20 cellular contexts compared by ENCODE assay signal in the genomic region with DNA sequence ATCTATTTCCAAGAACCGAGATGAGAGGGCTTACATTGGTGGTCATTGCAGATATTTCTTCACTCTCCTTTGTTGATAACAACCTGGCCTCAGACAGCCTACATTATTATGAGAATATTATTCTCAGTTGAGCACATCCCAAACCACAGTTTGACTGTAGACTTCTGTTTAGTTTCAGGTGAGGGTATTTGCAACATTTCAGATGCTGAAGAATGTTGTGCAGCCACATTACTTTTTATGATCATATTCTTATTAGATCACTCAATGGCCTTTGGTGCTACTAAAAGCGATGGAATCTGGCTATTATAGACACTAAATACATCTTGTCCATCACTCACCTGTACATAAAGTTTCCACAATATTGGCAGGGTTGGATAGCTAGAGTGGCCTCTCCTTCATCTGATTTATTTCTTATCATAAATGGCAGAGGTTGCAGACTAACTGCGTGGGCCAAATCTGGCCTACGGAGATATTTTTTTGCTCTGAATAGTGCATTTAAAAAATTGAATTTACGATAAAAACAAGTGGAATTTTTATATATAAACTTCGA. TPM values are rescaled to one million over a fixed set of nuclear protein-coding genes. Genes with fewer than 3 reads are reported as not detected.
DNase-seq lines count a peak whose midpoint lies in the region; ATAC-seq and TF ChIP-seq lines count a peak whose summit lies in the region.
"Had no signal": no experiment of that assay in that cellular context is flagged by ENCODE, and none has a peak within 500 bp of the region (broad histone marks: within the 10 kb centered on the region; RNA-seq: fewer than 3 reads in every experiment).

No MANE protein-coding gene starts in this region.

- H3K9me2 ChIP-seq in GM23248 (ENCODE audit: insufficient read depth), result no peaks in the 10 kb centered on the region

- no peaks in the 10 kb centered on the region for H3K36me3 ChIP-seq in GM23248 (ENCODE audit: low read depth)
- H3K36me3 ChIP-seq in brain microvascular endothelial cell (replicated peaks), result no peaks in the 10 kb centered on the region
- H3K36me3 ChIP-seq in naive thymus-derived CD4-positive, alpha-beta T cell (ENCODE audit: control insufficient read depth in 2 of 3, insufficient read depth in 3 of 3, low read length in 3 of 3), result peaks cover 0 to 27% (median 10%) of the 10 kb centered on the region in 3 experiments
- H3K36me3 ChIP-seq: upper lobe of left lung, WERI-Rb-1 had no signal

- in situ Hi-C loops in GM23248 (cut with MboI), result no loop called here
- in situ Hi-C loops in brain microvascular endothelial cell (cut with HindIII; ENCODE audit: low pct_ligation_motif_present, low sequenced_read_pairs), result no loop called here

- CTCF ChIA-PET in AG04450 (lab: Charles Lee), result interaction anchor here (6.4 kb wide), 1 partner anchor 20 kb away, joined by 55 read pairs; no protein-coding TSS in a partner anchor
- CTCF ChIA-PET in naive thymus-derived CD4-positive, alpha-beta T cell (lab: Charles Lee), result interaction anchor here (1.2 kb wide), 1 partner anchor 25 kb away, joined by 4 read pairs; no protein-coding TSS in a partner anchor

- peaks cover 0 to 3% (median 0%) of the 10 kb centered on the region in 11 donors for H3K9me3 Mint-ChIP-seq in naive thymus-derived CD4-positive, alpha-beta T cell
- H3K9me3 Mint-ChIP-seq: activated T-helper 1 cell treated with anti-CD3 and anti-CD28 coated beads, Interleukin-12 subunit alpha, Interleukin-12 subunit beta, Interleukin-2, Interleukin-4 antibody, amounts not matched to agents 30 ng/mL and 10 ng/mL and 1 ng/mL, durations not matched to agents 14 hours and 24 hours and 36 hours; T-helper 1 cell treated with Interleukin-12 subunit alpha and Interleukin-12 subunit beta and Interleukin-4 antibody, amounts not matched to agents 30 μg/mL and 1 μg/mL, for 36 hours had no signal

- peak overlapping the region in 8 of 9 donors; percentile 5 to 91 (median 77) for H3K27ac Mint-ChIP-seq in naive thymus-derived CD4-positive, alpha-beta T cell
- H3K27ac Mint-ChIP-seq: activated T-helper 1 cell treated with anti-CD3 and anti-CD28 coated beads, Interleukin-12 subunit alpha, Interleukin-12 subunit beta, Interleukin-2, Interleukin-4 antibody, amounts not matched to agents 30 ng/mL and 10 ng/mL and 1 ng/mL, durations not matched to agents 14 hours and 24 hours and 36 hours had no signal

- H3K27ac ChIP-seq in AG04450 (ENCODE audit: low read depth, low read length) (peak overlapping the region; percentile 89), GM23248 (peak overlapping the region; percentile 84), brain microvascular endothelial cell (peak overlapping the region; percentile 95), dorsolateral prefrontal cortex (no peak overlapping the region)
- H3K27ac ChIP-seq in naive thymus-derived CD4-positive, alpha-beta T cell (ENCODE audit: low read depth, low read length), result peak overlapping the region; percentile 2
- H3K27ac ChIP-seq: WERI-Rb-1 had no signal

- no peak for ATAC-seq in naive thymus-derived CD4-positive, alpha-beta T cell
- ATAC-seq in HG02885 (IDR thresholded peaks at IDR 0.05; ENCODE audit: poor library complexity, unreplicated experiment) (no peak), left lobe of liver (no peak)
- ATAC-seq: heart right ventricle; stimulated activated naive CD8-positive, alpha-beta T cell treated with anti-CD3 and anti-CD28 coated beads, Interleukin-15, Interleukin-2, amounts not matched to agents 100 U/mL and 50 U/mL, for 24 hours had no signal

- H3K4me1 Mint-ChIP-seq in naive thymus-derived CD4-positive, alpha-beta T cell, result peaks cover 14 to 60% (median 40%) of the 10 kb centered on the region in 7 donors

- peak overlapping the region in 2 of 10 donors; percentile 39 to 50 for H3K4me3 Mint-ChIP-seq in naive thymus-derived CD4-positive, alpha-beta T cell
- H3K4me3 Mint-ChIP-seq: activated T-helper 1 cell treated with anti-CD3 and anti-CD28 coated beads, Interleukin-12 subunit alpha, Interleukin-12 subunit beta, Interleukin-2, Interleukin-4 antibody, amounts not matched to agents 30 ng/mL and 10 ng/mL and 1 ng/mL, durations not matched to agents 14 hours and 24 hours and 36 hours; T-helper 1 cell treated with Interleukin-12 subunit alpha and Interleukin-12 subunit beta and Interleukin-4 antibody, amounts not matched to agents 30 μg/mL and 1 μg/mL, for 36 hours had no signal

- H3K4me3 ChIP-seq in AG04450 (ENCODE audit: low read depth, low read length) (no peak overlapping the region), GM23248 (0 out of 2 replicates have a peak overlapping the region, but pooled peaks have one; percentile 12), brain microvascular endothelial cell (ENCODE audit: low read depth, low read length) (no peak overlapping the region), dorsolateral prefrontal cortex (no peak overlapping the region)
- no peak overlapping the region for H3K4me3 ChIP-seq in naive thymus-derived CD4-positive, alpha-beta T cell (ENCODE audit: low read length)
- H3K4me3 ChIP-seq: heart right ventricle, upper lobe of left lung had no signal

- H3K27me3 ChIP-seq in AG04450 (ENCODE audit: control insufficient read depth, insufficient read depth, low read length) (no peaks in the 10 kb centered on the region), GM23248 (replicated peaks; ENCODE audit: insufficient read depth) (no peaks in the 10 kb centered on the region), brain microvascular endothelial cell (replicated peaks) (no peaks in the 10 kb centered on the region), dorsolateral prefrontal cortex (no peaks in the 10 kb centered on the region)
- no peaks in the 10 kb centered on the region for H3K27me3 ChIP-seq in naive thymus-derived CD4-positive, alpha-beta T cell (ENCODE audit: control insufficient read depth in 2 of 2, insufficient read depth in 2 of 2, low read length in 2 of 2)
- H3K27me3 ChIP-seq: heart right ventricle, upper lobe of left lung had no signal

- no peaks in the 10 kb centered on the region for H3K27me3 Mint-ChIP-seq in naive thymus-derived CD4-positive, alpha-beta T cell

- TF ChIP-seq CTCF in AG04450 (IDR thresholded peaks at IDR 0.05; ENCODE audit: low read depth, low read length), result no peak
- TF ChIP-seq CTCF in brain microvascular endothelial cell (IDR thresholded peaks at IDR 0.05; ENCODE audit: low read depth, low read length, missing control alignments), result no peak
- TF ChIP-seq CTCF in dorsolateral prefrontal cortex (IDR thresholded peaks at IDR 0.05 in 54 of 56, conservative IDR thresholded peaks at IDR 0.05 in 2 of 56; ENCODE audit: low read depth in 1 of 56, partially characterized antibody in 56 of 56), result no peak

- peaks cover 37% of the 10 kb centered on the region for H3K4me1 ChIP-seq in GM23248 (ENCODE audit: insufficient read depth)
- H3K4me1 ChIP-seq in naive thymus-derived CD4-positive, alpha-beta T cell (ENCODE audit: control insufficient read depth in 2 of 2, insufficient read depth in 2 of 2, low read length in 2 of 2), result peaks cover 14 to 20% of the 10 kb centered on the region in 2 donors

- peak overlapping the region; percentile 40; the same call in 1 of the 2 replicates for H3K9ac ChIP-seq in GM23248

- intact Hi-C loops in naive thymus-derived CD4-positive, alpha-beta T cell (cut with micrococcal nuclease), result loop anchor here in 1 of 2 donors (10.0 kb wide), 1 partner anchor 656 kb away; no protein-coding TSS in a partner anchor
- intact Hi-C loops in dorsolateral prefrontal cortex (cut with DNase I), result no loop called here

- 36 to 38% methylated on average over 6 of the region's 6 CpGs for WGBS in GM23248 (ENCODE audit: low coverage in 1 of 2, low lambda C conversion rate in 2 of 2, missing lambda C conversion rate in 2 of 2), 2 experiments

- no peak for DNase-seq in AG04450 (ENCODE audit: low read depth, low spot score)
- DNase-seq in GM23248, result no peak
- DNase-seq in brain microvascular endothelial cell, result no peak
- DNase-seq in naive thymus-derived CD4-positive, alpha-beta T cell, result no peak
- DNase-seq in UCSD-AML1 (lab: John Stamatoyannopoulos, UW; ENCODE audit: unreplicated experiment), result no peak
- no peak for DNase-seq in left lobe of liver (ENCODE audit: low spot score)
- DNase-seq in dorsolateral prefrontal cortex, result no peak
- DNase-seq: activated CD8-positive, alpha-beta memory T cell treated with anti-CD3 and anti-CD28 coated beads for 24 hours; central memory CD4-positive, alpha-beta T cell; effector CD4-positive, alpha-beta T cell; heart right ventricle; NCI-H1930; NCI-H446 treated with DMSO at 0.1 percent for 48 hours; Right ventricle myocardium superior; stimulated activated naive CD8-positive, alpha-beta T cell treated with anti-CD3 and anti-CD28 coated beads, Interleukin-15, Interleukin-2, amounts not matched to agents 100 U/mL and 50 U/mL, for 24 hours; upper lobe of left lung; WERI-Rb-1 had no signal

- H3K9me3 ChIP-seq in AG04450 (ENCODE audit: control insufficient read depth, insufficient read depth, low read length) (no peaks in the 10 kb centered on the region), GM23248 (ENCODE audit: low read depth) (no peaks in the 10 kb centered on the region)
- no peaks in the 10 kb centered on the region for H3K9me3 ChIP-seq in naive thymus-derived CD4-positive, alpha-beta T cell (ENCODE audit: control insufficient read depth in 2 of 3, low read length in 3 of 3)
- H3K9me3 ChIP-seq: heart right ventricle, upper lobe of left lung had no signal

- no peaks in the 10 kb centered on the region for H3K79me2 ChIP-seq in GM23248 (ENCODE audit: insufficient read depth)

- H3F3A ChIP-seq in GM23248 (ENCODE audit: insufficient read depth), result peaks cover 29% of the 10 kb centered on the region

- no peaks in the 10 kb centered on the region for H4K20me1 ChIP-seq in GM23248 (ENCODE audit: insufficient read depth)

- no peak overlapping the region for H2AFZ ChIP-seq in GM23248

- POLR2A ChIA-PET in AG04450 (lab: Yijun Ruan, JAX), result interaction anchor here (0.6 to 0.7 kb wide), 2 partner anchors 20 to 32 kb away, joined by 3 read pairs; no protein-coding TSS in a partner anchor
- POLR2A ChIA-PET in naive thymus-derived CD4-positive, alpha-beta T cell (lab: Charles Lee), result interaction anchor here (1.0 kb wide), 1 partner anchor 34 kb away, joined by 4 read pairs; no protein-coding TSS in a partner anchor

- peak overlapping the region; percentile 34 for H3K4me2 ChIP-seq in GM23248 (ENCODE audit: unreplicated experiment)

- H3K36me3 Mint-ChIP-seq in naive thymus-derived CD4-positive, alpha-beta T cell, result peaks cover 12 to 34% (median 27%) of the 10 kb centered on the region in 5 donors

RNA-seq across cellular contexts. Expression of a gene that starts 26.2 kb away (rescaled TPM):
- polyA plus RNA-seq in AG04450 (2011; rRNA removed) (9.9 and 15.6 TPM in 2 replicates), GM23248 (2016; fragmentation: Nextera tagmentation; extraction: Ambion mirVana) (5.2 and 5.7 TPM in 2 replicates)
- polyA minus RNA-seq in AG04450 (2011; rRNA and poly(A)+ RNA removed), result 34.3 and 65.9 TPM in 2 replicates
- total RNA-seq in GM23248 (2014; rRNA removed; shearing (Covaris generic)), result 12.5 and 17.2 TPM in 2 replicates
- 10 to 100 TPM; 56.9 to 96.2 (median 86.5) TPM for total RNA-seq in naive thymus-derived CD4-positive, alpha-beta T cell
- polyA plus RNA-seq in naive thymus-derived CD4-positive, alpha-beta T cell, result 10 to 100 TPM; 16.2 to 22.9 TPM
- total RNA-seq in left lobe of liver (12.0 TPM), dorsolateral prefrontal cortex (100 to 1,000 TPM in 1 of 120 experiments, 10 to 100 TPM in 119; 59.2 to 100 (median 77.8) TPM)

Comparison
In these comparisons a context has a peak if more than half of its experiments do, and no peak if none do; other contexts are left out.
1. H3K27ac ChIP-seq: peak in AG04450 (single experiment), GM23248 (single experiment), brain microvascular endothelial cell (single experiment) and naive thymus-derived CD4-positive, alpha-beta T cell (single experiment); none in dorsolateral prefrontal cortex (0 of 59).